Comparison of ENCODE assay signal across 10 cellular contexts in the genomic region with DNA sequence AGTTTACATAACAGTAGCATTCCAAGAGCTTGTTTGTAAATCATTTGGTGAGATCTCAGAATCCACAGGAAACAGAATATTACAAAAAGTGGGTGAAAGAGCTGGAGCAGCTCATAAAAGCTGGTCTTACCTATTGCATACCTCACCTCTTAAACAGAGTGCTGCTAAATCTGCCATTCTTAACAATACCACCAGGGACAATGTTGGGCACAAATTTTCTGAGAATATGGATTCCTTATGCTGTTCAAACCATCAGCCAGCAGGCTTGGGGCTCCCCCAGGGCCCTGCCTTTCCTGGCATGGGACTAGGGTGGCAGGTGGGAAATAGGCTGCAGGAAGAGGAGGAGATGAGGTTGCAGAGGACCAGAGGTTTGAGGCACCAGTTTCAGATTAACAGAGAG. TPM values are rescaled to one million over a fixed set of nuclear protein-coding genes. Genes with fewer than 3 reads are reported as not detected.
DNase-seq lines count a peak whose midpoint lies in the region; ATAC-seq and TF ChIP-seq lines count a peak whose summit lies in the region.
"Had no signal": no experiment of that assay in that cellular context is flagged by ENCODE, and none has a peak within 500 bp of the region (broad histone marks: within the 10 kb centered on the region; RNA-seq: fewer than 3 reads in every experiment).

No MANE protein-coding gene starts in this region.

- CTCF ChIA-PET in RWPE1 (lab: Yijun Ruan, JAX) (interaction anchor here (0.8 to 1.2 kb wide), 3 partner anchors 119 to 146 kb away, joined by 3 to 5 read pairs (median 4); no protein-coding TSS in a partner anchor), GM10248 (lab: Yijun Ruan, JAX) (no interaction called here)

- H3K9me3 ChIP-seq in hepatocyte (ENCODE audit: low read depth) = no peaks in the 10 kb centered on the region

- no peaks in the 10 kb centered on the region for H4K20me1 ChIP-seq in hepatocyte (ENCODE audit: insufficient read depth, poor library complexity, severe bottlenecking)

- TF ChIP-seq CTCF in C4-2B (conservative IDR thresholded peaks at IDR 0.05) (peak; percentile 10; the same call in 1 of the 2 replicates), GM12875 (IDR thresholded peaks at IDR 0.05; ENCODE audit: borderline replicate concordance, insufficient read depth, low read depth, low read length) (peak; percentile 45; the same call in 1 of the 2 replicates), RWPE1 (conservative IDR thresholded peaks at IDR 0.05; ENCODE audit: low read depth) (no peak), hepatocyte (IDR thresholded peaks at IDR 0.05; ENCODE audit: poor library complexity) (peak; percentile 10), GM10248 (IDR thresholded peaks at IDR 0.05; ENCODE audit: control extremely low read depth, extremely low read depth, low read depth, missing control alignments) (no peak)

- H3K27me3 ChIP-seq in hepatocyte = peaks cover 4% of the 10 kb centered on the region

- H3K79me2 ChIP-seq in hepatocyte = no peaks in the 10 kb centered on the region

- H3K27ac ChIP-seq in C4-2B (no peak overlapping the region), RWPE1 (no peak overlapping the region), hepatocyte (no peak overlapping the region)

- DNase-seq in RWPE1 (ENCODE audit: low spot score) (peak; percentile 33), hepatocyte (ENCODE audit: low spot score) (no peak), middle frontal gyrus (ENCODE audit: extremely low spot score, low spot score) (no peak), GM10248 (ENCODE audit: extremely low spot score) (no peak), GOT3 (lab: John Stamatoyannopoulos, UW) (no peak)
- DNase-seq: activated CD4-positive, alpha-beta T cell treated with anti-CD3 and anti-CD28 coated beads, Interleukin-2, amount 10 ng/mL, durations not matched to agents 7 days and 5 days; trophoblast cell had no signal

- H3K4me1 ChIP-seq in hepatocyte (ENCODE audit: insufficient read depth) = no peaks in the 10 kb centered on the region

- no peaks in the 10 kb centered on the region for H3K9me2 ChIP-seq in hepatocyte (replicated peaks; ENCODE audit: insufficient read depth)

- POLR2A ChIA-PET in RWPE1 (lab: Yijun Ruan, JAX; ENCODE audit: low non-redundant PET) = no interaction called here
- POLR2A ChIA-PET in GM10248 (lab: Yijun Ruan, JAX) = no interaction called here

- H3K4me3 ChIP-seq in GM12875 (ENCODE audit: low read depth, low read length) = no peak overlapping the region
- no peak overlapping the region for H3K4me3 ChIP-seq in hepatocyte

- H3K36me3 ChIP-seq in hepatocyte (replicated peaks; ENCODE audit: insufficient read depth, low read depth) = no peaks in the 10 kb centered on the region

- no peak for ATAC-seq in GM21825 (IDR thresholded peaks at IDR 0.05; ENCODE audit: unreplicated experiment)

- H2AFZ ChIP-seq in hepatocyte = no peak overlapping the region

- no peak overlapping the region for H3K4me2 ChIP-seq in hepatocyte

RNA-seq across cellular contexts. Expression of gene TGFA, which starts 55.6 kb away (rescaled TPM):
- 2.4 and 5.6 TPM in 2 replicates for total RNA-seq in hepatocyte
- polyA plus RNA-seq in hepatocyte = 2.2 and 2.6 TPM in 2 replicates

Comparison
In these comparisons a context has a peak if more than half of its experiments do, and no peak if none do; other contexts are left out.
1. CTCF ChIP-seq: peak in C4-2B (single experiment), GM12875 (single experiment) and hepatocyte (single experiment); none in RWPE1 (single experiment) and GM10248 (single experiment).